In the genomic region with DNA sequence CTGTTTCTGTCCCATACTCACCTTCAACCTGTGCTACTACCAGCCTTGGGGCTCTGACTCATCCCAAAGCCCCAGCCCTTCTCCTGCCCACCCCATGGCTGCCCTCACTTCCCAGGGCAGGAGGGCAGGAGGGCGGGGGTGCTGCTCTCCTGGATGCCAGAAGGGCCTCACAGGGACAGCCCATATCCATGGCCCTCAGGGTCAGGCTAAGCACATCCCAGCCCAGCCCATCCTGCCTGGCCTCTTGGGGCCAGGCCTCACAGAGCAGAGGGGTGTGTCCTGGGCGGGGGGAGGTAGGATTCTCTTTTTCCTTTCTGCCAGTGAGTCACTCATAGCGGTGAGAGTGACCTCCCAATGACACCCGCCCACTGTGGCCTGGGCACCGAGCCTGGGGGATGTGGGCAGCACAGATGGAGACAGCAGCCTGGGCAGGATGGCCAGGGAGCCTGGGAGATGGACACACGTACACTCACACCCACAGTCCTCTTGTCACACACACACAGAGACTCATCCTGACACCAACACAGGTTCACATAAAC, we compare ENCODE assay signal across 8 cellular contexts. TPM values are rescaled to one million over a fixed set of nuclear protein-coding genes. Genes with fewer than 3 reads are reported as not detected.
DNase-seq lines count a peak whose midpoint lies in the region; ATAC-seq and TF ChIP-seq lines count a peak whose summit lies in the region.

No MANE protein-coding gene starts in this region.

- H3K4me3 ChIP-seq in right atrium auricular region = no peak overlapping the region

- no peaks in the 10 kb centered on the region for H3K27me3 Mint-ChIP-seq in activated T-cell treated with anti-CD3 and anti-CD28 coated beads, Interleukin-2, amount 50 U/mL, for 24 hours
- H3K27me3 Mint-ChIP-seq in activated naive CD4-positive, alpha-beta T cell treated with anti-CD3 and anti-CD28 coated beads, Interleukin-2, amount 10 ng/mL, durations not matched to agents 7 days and 5 days = peaks cover 15% of the 10 kb centered on the region
- peaks cover 2% of the 10 kb centered on the region for H3K27me3 Mint-ChIP-seq in type B pancreatic cell

- H3K27ac Mint-ChIP-seq in activated T-cell treated with anti-CD3 and anti-CD28 coated beads, Interleukin-2, amount 50 U/mL, for 24 hours = peak overlapping the region; percentile 88
- H3K27ac Mint-ChIP-seq in activated naive CD4-positive, alpha-beta T cell treated with anti-CD3 and anti-CD28 coated beads, Interleukin-2, amount 10 ng/mL, durations not matched to agents 7 days and 5 days = peak overlapping the region; percentile 88
- H3K27ac Mint-ChIP-seq in type B pancreatic cell = peak overlapping the region; percentile 88

- no peak for ATAC-seq in HG03460 (IDR thresholded peaks at IDR 0.05; ENCODE audit: unreplicated experiment)

- no peak for TF ChIP-seq CTCF in right atrium auricular region (IDR thresholded peaks at IDR 0.05)
- no peak for TF ChIP-seq CTCF in type B pancreatic cell (conservative IDR thresholded peaks at IDR 0.05)

- CTCF ChIA-PET in activated naive CD4-positive, alpha-beta T cell treated with anti-CD3 and anti-CD28 coated beads, Interleukin-2, amount 10 ng/mL, durations not matched to agents 7 days and 5 days (lab: Charles Lee) = interaction anchor here (0.8 to 1.6 kb wide), 3 partner anchors 9 to 15 kb away, joined by 3 to 5 read pairs (median 4); no protein-coding TSS in a partner anchor

- H3K36me3 Mint-ChIP-seq in activated T-cell treated with anti-CD3 and anti-CD28 coated beads, Interleukin-2, amount 50 U/mL, for 24 hours (ENCODE audit: low read depth) = peaks cover 13% of the 10 kb centered on the region
- peaks cover 18% of the 10 kb centered on the region for H3K36me3 Mint-ChIP-seq in activated naive CD4-positive, alpha-beta T cell treated with anti-CD3 and anti-CD28 coated beads, Interleukin-2, amount 10 ng/mL, durations not matched to agents 7 days and 5 days
- peaks cover 7% of the 10 kb centered on the region for H3K36me3 Mint-ChIP-seq in type B pancreatic cell

- H3K4me1 Mint-ChIP-seq in activated T-cell treated with anti-CD3 and anti-CD28 coated beads, Interleukin-2, amount 50 U/mL, for 24 hours (ENCODE audit: low read depth) = peaks cover 76% of the 10 kb centered on the region
- H3K4me1 Mint-ChIP-seq in activated naive CD4-positive, alpha-beta T cell treated with anti-CD3 and anti-CD28 coated beads, Interleukin-2, amount 10 ng/mL, durations not matched to agents 7 days and 5 days = peaks cover 81% of the 10 kb centered on the region
- H3K4me1 Mint-ChIP-seq in type B pancreatic cell (ENCODE audit: unreplicated experiment) = peaks cover 59% of the 10 kb centered on the region

- H3K27ac ChIP-seq in right atrium auricular region = peak overlapping the region; percentile 98

- no peaks in the 10 kb centered on the region for H3K9me3 Mint-ChIP-seq in activated T-cell treated with anti-CD3 and anti-CD28 coated beads, Interleukin-2, amount 50 U/mL, for 24 hours
- H3K9me3 Mint-ChIP-seq in activated naive CD4-positive, alpha-beta T cell treated with anti-CD3 and anti-CD28 coated beads, Interleukin-2, amount 10 ng/mL, durations not matched to agents 7 days and 5 days = no peaks in the 10 kb centered on the region
- H3K9me3 Mint-ChIP-seq in type B pancreatic cell = no peaks in the 10 kb centered on the region

- H3K4me3 Mint-ChIP-seq in activated T-cell treated with anti-CD3 and anti-CD28 coated beads, Interleukin-2, amount 50 U/mL, for 24 hours = peak overlapping the region; percentile 84
- H3K4me3 Mint-ChIP-seq in activated naive CD4-positive, alpha-beta T cell treated with anti-CD3 and anti-CD28 coated beads, Interleukin-2, amount 10 ng/mL, durations not matched to agents 7 days and 5 days = peak overlapping the region; percentile 80
- H3K4me3 Mint-ChIP-seq in type B pancreatic cell = peak overlapping the region; percentile 80

- H3K27me3 ChIP-seq in right atrium auricular region = no peaks in the 10 kb centered on the region

- peaks cover 14% of the 10 kb centered on the region for H3K36me3 ChIP-seq in right atrium auricular region

- H3K9me3 ChIP-seq in right atrium auricular region = no peaks in the 10 kb centered on the region

- H3K4me1 ChIP-seq in right atrium auricular region = peaks cover 0 to 64% of the 10 kb centered on the region in 2 donors

- in situ Hi-C loops in KBM-7 (cut with MboI; ENCODE audit: low pct_unique_long_range_greater_than_20kb, low sequenced_read_pairs) = no loop called here

- DNase-seq in activated T-cell treated with anti-CD3 and anti-CD28 coated beads, Interleukin-2, amount 50 U/mL, for 24 hours = peak; percentile 55
- DNase-seq in activated T-cell treated with anti-CD3 and anti-CD28 coated beads for 4 hours (no peak), right atrium auricular region (ENCODE audit: low spot score) (no peak), type B pancreatic cell (ENCODE audit: extremely low spot score, unreplicated experiment) (no peak), KBM-7 (no peak), NK-92 (lab: John Stamatoyannopoulos, UW; ENCODE audit: unreplicated experiment) (no peak)
- DNase-seq in activated naive CD4-positive, alpha-beta T cell treated with anti-CD3 and anti-CD28 coated beads, Interleukin-2, amount 10 ng/mL, durations not matched to agents 7 days and 5 days = no peak

RNA-seq across cellular contexts. Expression of gene LTBP3, which starts 2.4 kb away (rescaled TPM):
- total RNA-seq in right atrium auricular region (100 to 1,000 TPM; 114 to 161 TPM), type B pancreatic cell (ENCODE audit: low replicate concordance) (71.8 and 74.1 TPM in 2 replicates)

RNA-seq across cellular contexts. Expression of gene ZNRD2, which starts 14.5 kb away (rescaled TPM):
- 10 to 100 TPM; 36.1 to 50.6 TPM for total RNA-seq in right atrium auricular region
- 32.2 and 33.9 TPM in 2 replicates for total RNA-seq in type B pancreatic cell (ENCODE audit: low replicate concordance)

RNA-seq across cellular contexts. Expression of gene FAM89B, which starts 16.6 kb away (rescaled TPM):
- total RNA-seq in right atrium auricular region = 10 to 100 TPM; 25.7 to 51.0 TPM
- total RNA-seq in type B pancreatic cell (ENCODE audit: low replicate concordance) = 55.7 and 56.1 TPM in 2 replicates

RNA-seq across cellular contexts. Expression of gene EHBP1L1, which starts 20.1 kb away (rescaled TPM):
- total RNA-seq in right atrium auricular region (10 to 100 TPM; 20.5 to 85.3 TPM), type B pancreatic cell (ENCODE audit: low replicate concordance) (10.9 and 14.7 TPM in 2 replicates)

RNA-seq across cellular contexts. Expression of gene SCYL1, which starts 30.9 kb away (rescaled TPM):
- total RNA-seq in right atrium auricular region (10 to 100 TPM; 71.8 to 89.7 TPM), type B pancreatic cell (ENCODE audit: low replicate concordance) (79.4 and 80.4 TPM in 2 replicates)
